8 cellular contexts compared by ENCODE assay signal in genomic region chr5:96703985-96704384, GRCh38. TPM values are rescaled to one million over a fixed set of nuclear protein-coding genes. Genes with fewer than 3 reads are reported as not detected.
DNase-seq lines count a peak whose midpoint lies in the region; ATAC-seq and TF ChIP-seq lines count a peak whose summit lies in the region.

No MANE protein-coding gene starts in this region.

- H3K4me1 ChIP-seq in heart left ventricle, result peaks cover 0 to 75% (median 54%) of the 10 kb centered on the region in 12 donors
- peaks cover 12% of the 10 kb centered on the region for H3K4me1 ChIP-seq in mesodermal cell (ENCODE audit: control insufficient read depth, insufficient read depth, low read length, poor library complexity, severe bottlenecking)
- H3K4me1 ChIP-seq in upper lobe of right lung, result peaks cover 29% of the 10 kb centered on the region

- H3K9me3 Mint-ChIP-seq in central memory CD8-positive, alpha-beta T cell, result no peaks in the 10 kb centered on the region

- intact Hi-C loops in heart left ventricle (cut with DNase I) (loop anchor here in 5 of 10 donors (2.0 to 5.0 kb wide), 4 partner anchors 38 to 43 kb away; partner anchors contain the start of gene CAST (in 5 of the 5)), left cardiac atrium (cut with DNase I) (loop anchor here in 1 of 2 donors (5.0 kb wide), 1 partner anchor 38 kb away; no protein-coding TSS in a partner anchor), upper lobe of right lung (cut with DNase I) (no loop called here)

- H3K27ac ChIP-seq in heart left ventricle, result peak overlapping the region in 11 of 12 donors; percentile 92 to 99 (median 97)
- no peak overlapping the region for H3K27ac ChIP-seq in mesodermal cell (ENCODE audit: low read depth, low read length, severe bottlenecking)
- peak overlapping the region; percentile 96 for H3K27ac ChIP-seq in upper lobe of right lung

- peaks cover 0 to 14% (median 0%) of the 10 kb centered on the region in 9 donors for H3K36me3 ChIP-seq in heart left ventricle
- no peaks in the 10 kb centered on the region for H3K36me3 ChIP-seq in mesodermal cell (ENCODE audit: control insufficient read depth, insufficient read depth, low read length)
- peaks cover 1% of the 10 kb centered on the region for H3K36me3 ChIP-seq in upper lobe of right lung

- ATAC-seq in heart left ventricle (no peak), left cardiac atrium (no peak), upper lobe of right lung (no peak), HG03460 (IDR thresholded peaks at IDR 0.05; ENCODE audit: unreplicated experiment) (no peak), HG03469 (IDR thresholded peaks at IDR 0.05; ENCODE audit: unreplicated experiment) (no peak)
- ATAC-seq in central memory CD8-positive, alpha-beta T cell (replicated peaks; ENCODE audit: extremely low read depth, poor library complexity, severe bottlenecking), result no peak

- no peaks in the 10 kb centered on the region for H3K27me3 ChIP-seq in heart left ventricle
- no peaks in the 10 kb centered on the region for H3K27me3 ChIP-seq in upper lobe of right lung

- TF ChIP-seq POLR2A in heart left ventricle (IDR thresholded peaks at IDR 0.05), result no peak

- peak overlapping the region; percentile 95 for H3K27ac Mint-ChIP-seq in central memory CD8-positive, alpha-beta T cell (ENCODE audit: low read depth)

- H3K9me3 ChIP-seq in heart left ventricle (no peaks in the 10 kb centered on the region), mesodermal cell (ENCODE audit: control insufficient read depth, low read length) (no peaks in the 10 kb centered on the region), upper lobe of right lung (no peaks in the 10 kb centered on the region)

- peak overlapping the region; percentile 65 to 89 (median 75) for H3K4me3 ChIP-seq in heart left ventricle
- peak overlapping the region; percentile 68 for H3K4me3 ChIP-seq in mesodermal cell (ENCODE audit: extremely low read depth, insufficient read depth, low read length, poor library complexity, severe bottlenecking)
- H3K4me3 ChIP-seq in upper lobe of right lung, result peak overlapping the region; percentile 81

- H3K4me1 Mint-ChIP-seq in central memory CD8-positive, alpha-beta T cell, result peaks cover 51% of the 10 kb centered on the region

- H3K27me3 Mint-ChIP-seq in central memory CD8-positive, alpha-beta T cell, result no peaks in the 10 kb centered on the region

- TF ChIP-seq CTCF in heart left ventricle (IDR thresholded peaks at IDR 0.05) (no peak), upper lobe of right lung (IDR thresholded peaks at IDR 0.05) (no peak)

- peak overlapping the region; percentile 91 for H3K4me3 Mint-ChIP-seq in central memory CD8-positive, alpha-beta T cell

- H3K36me3 Mint-ChIP-seq in central memory CD8-positive, alpha-beta T cell (ENCODE audit: insufficient read depth), result peaks cover 13% of the 10 kb centered on the region

- no peak for DNase-seq in heart left ventricle
- DNase-seq in left cardiac atrium, result no peak
- DNase-seq in central memory CD8-positive, alpha-beta T cell (ENCODE audit: low spot score in 2 of 2), result no peak
- DNase-seq in upper lobe of right lung, result no peak
- DNase-seq in GM19240 (ENCODE audit: insufficient read length, low spot score), result no peak

- WGBS in heart left ventricle, 4 donors, result 44 to 49% (median 45%) methylated on average over 3 of the region's 3 CpGs
- WGBS in mesodermal cell (ENCODE audit: insufficient coverage in 2 of 2), 2 experiments, result 83 to 90% methylated on average over 2 to 3 of the region's 3 CpGs

RNA-seq across cellular contexts. Expression of gene CAST, which starts 41.8 kb away (rescaled TPM):
- total RNA-seq in heart left ventricle, result 100 to 1,000 TPM; 373 to 748 (median 549) TPM
- polyA plus RNA-seq in heart left ventricle, result 100 to 1,000 TPM; 179 to 396 TPM
- 100 to 1,000 TPM; 422 to 589 TPM for total RNA-seq in left cardiac atrium
- 71.9 TPM for polyA plus RNA-seq in mesodermal cell (2013, experiment 1 of 2)
- polyA plus RNA-seq in mesodermal cell (2013, experiment 2 of 2), result 84.1 TPM
- 260 TPM for total RNA-seq in upper lobe of right lung
